Comparison of ENCODE assay signal across 36 cellular contexts in the genomic region with DNA sequence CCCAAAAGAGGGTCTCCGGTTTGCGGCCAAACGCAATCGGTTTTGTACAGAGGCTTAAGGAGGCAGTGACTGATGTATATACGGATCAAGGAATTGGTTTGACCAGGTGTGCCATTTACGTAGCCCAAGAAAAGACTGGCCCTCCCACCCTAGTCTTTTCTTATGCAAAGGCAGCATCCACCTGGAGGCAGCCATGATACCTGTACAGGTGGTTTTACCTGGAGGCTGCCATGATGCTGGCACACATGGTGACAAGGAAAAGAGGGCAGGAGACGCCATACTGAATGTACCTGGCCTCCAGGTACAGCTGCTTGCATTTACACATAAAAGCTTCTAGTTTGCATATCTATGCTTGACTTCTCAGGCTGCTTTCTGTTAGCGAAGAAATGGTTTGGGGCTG.
"Had no signal": no experiment of that assay in that cellular context is flagged by ENCODE, and none has a peak within 500 bp of the region (broad histone marks: within the 10 kb centered on the region; RNA-seq: fewer than 3 reads in every experiment).

No MANE protein-coding gene starts in this region.

- H3K27ac ChIP-seq: KMS-11, Peyer's patch, SJSA1 had no signal

- FAIRE-seq: bronchial epithelial cell, TTC549 had no signal

- H3K4me3 ChIP-seq: Peyer's patch, SJSA1 had no signal

- H3K27me3 ChIP-seq: Peyer's patch, SJSA1 had no signal

- H3K4me3 Mint-ChIP-seq: activated B cell treated with CpG ODN at 0.5 μM for 24 hours; activated CD4-positive, alpha-beta memory T cell treated with anti-CD3 and anti-CD28 coated beads for 36 hours; activated naive CD4-positive, alpha-beta T cell treated with anti-CD3 and anti-CD28 coated beads, Interleukin-2, amount 10 ng/mL, durations not matched to agents 7 days and 5 days; activated naive CD8-positive, alpha-beta T cell; activated naive CD8-positive, alpha-beta T cell treated with anti-CD3 and anti-CD28 coated beads, Interleukin-2, amount 50 U/mL, for 24 hours; activated T-cell treated with anti-CD3 and anti-CD28 coated beads, Interleukin-2, amount 50 U/mL, for 4 hours; brain; T-helper 1 cell treated with Interleukin-12 subunit alpha and Interleukin-12 subunit beta and Interleukin-4 antibody, amounts not matched to agents 30 μg/mL and 1 μg/mL, for 36 hours; T-helper 2 cell treated with Interferon-gamma antibody and Interleukin-4, amounts not matched to agents 5 μg/mL and 100 μg/mL, for 36 hours had no signal

- H3K36me3 Mint-ChIP-seq: activated CD4-positive, alpha-beta memory T cell treated with anti-CD3 and anti-CD28 coated beads for 36 hours; activated naive CD4-positive, alpha-beta T cell treated with anti-CD3 and anti-CD28 coated beads, Interleukin-2, amount 10 ng/mL, durations not matched to agents 7 days and 5 days; activated naive CD8-positive, alpha-beta T cell; brain had no signal

- DNase-seq: activated B cell treated with CpG ODN at 0.5 μM for 24 hours; activated CD4-positive, alpha-beta memory T cell treated with anti-CD3 and anti-CD28 coated beads for 36 hours; activated CD4-positive, alpha-beta T cell treated with anti-CD3 and anti-CD28 coated beads for 4 hours; activated CD4-positive, alpha-beta T cell treated with anti-CD3 and anti-CD28 coated beads, Interleukin-2, amount 50 U/mL, for 1 hour; activated CD4-positive, CD25-positive, alpha-beta regulatory T cell treated with anti-CD3 and anti-CD28 coated beads, Interleukin-2, amount 50 U/mL, for 72 hours; activated CD8-positive, alpha-beta memory T cell treated with anti-CD3 and anti-CD28 coated beads, Interleukin-2, amount 50 U/mL, for 4 hours; activated effector memory CD4-positive, alpha-beta T cell treated with Interleukin-2 at 50 U/mL for 16 hours; activated naive CD4-positive, alpha-beta T cell treated with anti-CD3 and anti-CD28 coated beads, Interleukin-2, amount 10 ng/mL, durations not matched to agents 7 days and 5 days; activated naive CD8-positive, alpha-beta T cell treated with anti-CD3 and anti-CD28 coated beads, Interleukin-2, amount 50 U/mL, for 24 hours; activated T-cell treated with anti-CD3 and anti-CD28 coated beads for 4 hours; activated T-cell treated with anti-CD3 and anti-CD28 coated beads, Interleukin-2, amount 50 U/mL, for 4 hours; anterior cingulate cortex; caudate nucleus; cerebellar nuclear complex; NCI-H1092 treated with DMSO at 0.1 percent for 48 hours; NCI-H1417; NCI-H146; NCI-H187; NCI-H2029 treated with DMSO at 0.1 percent for 48 hours; NCI-H2107; NCI-H2171; NCI-H510A; NK-92 treated with Interleukin-12 subunit alpha and Interleukin-12 subunit beta, amount 100 ng/mL, for 24 hours; PC-3; Peyer's patch; RPMI8226; SHP77 treated with DMSO at 0.1 percent for 48 hours; SK-N-SH had no signal

- H3K4me1 ChIP-seq: Peyer's patch, SJSA1 had no signal

- H3K27ac Mint-ChIP-seq: activated B cell treated with CpG ODN at 0.5 μM for 24 hours; activated CD4-positive, alpha-beta memory T cell treated with anti-CD3 and anti-CD28 coated beads for 36 hours; activated naive CD4-positive, alpha-beta T cell treated with anti-CD3 and anti-CD28 coated beads, Interleukin-2, amount 10 ng/mL, durations not matched to agents 7 days and 5 days; activated naive CD8-positive, alpha-beta T cell; activated naive CD8-positive, alpha-beta T cell treated with anti-CD3 and anti-CD28 coated beads, Interleukin-2, amount 50 U/mL, for 24 hours; brain; T-helper 1 cell treated with Interleukin-12 subunit alpha and Interleukin-12 subunit beta and Interleukin-4 antibody, amounts not matched to agents 30 μg/mL and 1 μg/mL, for 36 hours; T-helper 2 cell treated with Interferon-gamma antibody and Interleukin-4, amounts not matched to agents 5 μg/mL and 100 μg/mL, for 36 hours had no signal

- H3K9ac ChIP-seq: KMS-11, SK-N-SH had no signal

- H3K9me3 ChIP-seq: SJSA1, SK-N-SH had no signal

- H3K4me2 ChIP-seq: KMS-11, SK-N-SH had no signal

- H3K4me1 Mint-ChIP-seq: activated B cell treated with CpG ODN at 0.5 μM for 24 hours; activated naive CD4-positive, alpha-beta T cell treated with anti-CD3 and anti-CD28 coated beads, Interleukin-2, amount 10 ng/mL, durations not matched to agents 7 days and 5 days; activated naive CD8-positive, alpha-beta T cell treated with anti-CD3 and anti-CD28 coated beads, Interleukin-2, amount 50 U/mL, for 24 hours had no signal

- H3K36me3 ChIP-seq: Peyer's patch, SJSA1 had no signal

- H3K27me3 Mint-ChIP-seq: activated B cell treated with CpG ODN at 0.5 μM for 24 hours; activated CD4-positive, alpha-beta memory T cell treated with anti-CD3 and anti-CD28 coated beads for 36 hours; activated naive CD4-positive, alpha-beta T cell treated with anti-CD3 and anti-CD28 coated beads, Interleukin-2, amount 10 ng/mL, durations not matched to agents 7 days and 5 days; activated naive CD8-positive, alpha-beta T cell; activated naive CD8-positive, alpha-beta T cell treated with anti-CD3 and anti-CD28 coated beads, Interleukin-2, amount 50 U/mL, for 24 hours; brain had no signal
